8 cellular contexts compared by ENCODE assay signal in the genomic region with DNA sequence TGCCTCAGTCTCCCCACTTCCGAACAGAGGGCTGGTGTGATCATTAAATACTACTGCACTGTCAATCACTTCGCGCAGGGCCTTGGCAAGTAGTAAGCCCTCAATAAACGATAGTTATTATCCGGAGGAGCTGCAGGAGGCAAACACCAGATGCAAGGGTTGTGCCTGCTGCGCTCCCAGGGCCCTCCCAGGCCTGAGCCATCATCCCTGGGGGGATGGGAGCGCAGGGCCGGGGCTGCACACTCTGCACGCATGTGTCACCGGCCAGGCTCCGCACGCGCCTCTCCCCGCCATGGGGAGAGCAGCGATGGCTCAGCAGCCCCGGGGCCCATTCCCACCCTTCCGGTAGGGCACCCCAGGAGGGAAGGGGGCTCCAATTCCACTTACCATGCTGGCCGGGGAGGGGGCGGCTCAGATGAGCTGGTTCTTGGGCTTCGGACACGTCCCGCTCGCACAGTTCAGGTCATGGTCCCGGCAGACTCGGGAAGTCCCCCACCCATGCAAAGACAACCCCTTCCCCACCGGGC. TPM values are rescaled to one million over a fixed set of nuclear protein-coding genes. Genes with fewer than 3 reads are reported as not detected.
DNase-seq lines count a peak whose midpoint lies in the region; ATAC-seq, FAIRE-seq and TF ChIP-seq lines count a peak whose summit lies in the region.

No MANE protein-coding gene starts in this region.

- CTCF ChIA-PET in WTC11 (lab: Charles Lee): interaction anchor here (2.4 kb wide), 1 partner anchor 9 kb away, joined by 12 read pairs; no protein-coding TSS in a partner anchor

- no peak overlapping the region for H3K27ac Mint-ChIP-seq in WTC11
- H3K27ac Mint-ChIP-seq in immature natural killer cell: peak overlapping the region; percentile 65 to 91 (median 85)

- TF ChIP-seq CTCF in WTC11 (IDR thresholded peaks at IDR 0.05) (no peak), bronchial epithelial cell (IDR thresholded peaks at IDR 0.05; ENCODE audit: insufficient read depth, low read length, severe bottlenecking) (no peak)

- peaks cover 3% of the 10 kb centered on the region in 2 donors for H3K4me1 ChIP-seq in small intestine (ENCODE audit: control insufficient read depth in 2 of 2, insufficient read depth in 1 of 2, low read depth in 1 of 2, low read length in 1 of 2)

- POLR2A ChIA-PET in WTC11 (lab: Charles Lee): interaction anchor here (0.6 to 0.9 kb wide), 3 partner anchors 9 to 665 kb away, joined by 3 to 4 read pairs (median 3); no protein-coding TSS in a partner anchor

- H3K27me3 ChIP-seq in bronchial epithelial cell (ENCODE audit: control insufficient read depth, insufficient read depth, low read length) (no peaks in the 10 kb centered on the region), small intestine (ENCODE audit: control insufficient read depth in 2 of 2, insufficient read depth in 2 of 2, low read length in 2 of 2) (no peaks in the 10 kb centered on the region)

- ATAC-seq in GM21529 (IDR thresholded peaks at IDR 0.05; ENCODE audit: unreplicated experiment) (peak; percentile 43), WTC11 (peak; percentile 40), GM19467 (IDR thresholded peaks at IDR 0.05; ENCODE audit: unreplicated experiment) (no peak)

- no peaks in the 10 kb centered on the region for H3K9me3 ChIP-seq in small intestine (ENCODE audit: control insufficient read depth, low read depth)

- 0 to 1% (median 1%) methylated on average over 22 to 26 of the region's 26 CpGs for WGBS in small intestine, 3 donors

- peaks cover 21% of the 10 kb centered on the region for H3K36me3 Mint-ChIP-seq in WTC11
- H3K36me3 Mint-ChIP-seq in immature natural killer cell: peaks cover 0 to 12% (median 4%) of the 10 kb centered on the region in 3 donors

- peaks cover 8% of the 10 kb centered on the region for H3K36me3 ChIP-seq in bronchial epithelial cell (ENCODE audit: control insufficient read depth, insufficient read depth, low read length)
- H3K36me3 ChIP-seq in small intestine (ENCODE audit: control insufficient read depth in 2 of 2, insufficient read depth in 2 of 2, low read length in 2 of 2): peaks cover 2 to 8% of the 10 kb centered on the region in 2 donors

- H3K27me3 Mint-ChIP-seq in WTC11 (ENCODE audit: low read depth): no peaks in the 10 kb centered on the region
- H3K27me3 Mint-ChIP-seq in immature natural killer cell (ENCODE audit: low read depth in 3 of 3): peaks cover 0 to 8% (median 3%) of the 10 kb centered on the region in 3 donors

- H3K4me1 Mint-ChIP-seq in WTC11 (peaks cover 20% of the 10 kb centered on the region), immature natural killer cell (peaks cover 41 to 49% of the 10 kb centered on the region in 2 donors)

- DNase-seq in Caki2 (ENCODE audit: low read depth) (peak; percentile 60), NAMALWA (ENCODE audit: low spot score) (peak; percentile 54), WTC11 (ENCODE audit: low spot score) (peak; percentile 41), bronchial epithelial cell (ENCODE audit: low read depth) (peak; percentile 55), immature natural killer cell (peak; percentile 40 to 43 (median 40)), small intestine (peak; percentile 73)

- in situ Hi-C loops in Caki2 (cut with HindIII; ENCODE audit: low pct_unique_long_range_greater_than_20kb, low sequenced_read_pairs): no loop called here

- FAIRE-seq in bronchial epithelial cell (lab: Jason Lieb, UNC) (no peak), small intestine (lab: Jason Lieb, UNC) (no peak)

- peak overlapping the region; percentile 58 to 87 for H3K27ac ChIP-seq in small intestine (ENCODE audit: low read depth in 1 of 2, low read length in 1 of 2)

- H3K9me3 Mint-ChIP-seq in WTC11: no peaks in the 10 kb centered on the region
- H3K9me3 Mint-ChIP-seq in immature natural killer cell: no peaks in the 10 kb centered on the region

- peak overlapping the region; percentile 91 for H3K4me3 ChIP-seq in bronchial epithelial cell (ENCODE audit: low read depth, low read length)
- H3K4me3 ChIP-seq in small intestine (ENCODE audit: low read depth in 1 of 2, low read length in 2 of 2): peak overlapping the region; percentile 58 to 93

- peak overlapping the region; percentile 82 for H3K4me3 Mint-ChIP-seq in WTC11
- peak overlapping the region; percentile 76 to 92 (median 81) for H3K4me3 Mint-ChIP-seq in immature natural killer cell

TF ChIP-seq in WTC11, 78 proteins besides CTCF, POLR2A, EP300 and RAD21:
- TF ChIP-seq EMX1 (CRISPR knock-in tag; IDR thresholded peaks at IDR 0.05) (no peak), FOXK1 (CRISPR knock-in tag; IDR thresholded peaks at IDR 0.05) (0 out of 2 replicates have a peak, but pooled peaks have one; percentile 19)
- TF ChIP-seq, protein P1, sequence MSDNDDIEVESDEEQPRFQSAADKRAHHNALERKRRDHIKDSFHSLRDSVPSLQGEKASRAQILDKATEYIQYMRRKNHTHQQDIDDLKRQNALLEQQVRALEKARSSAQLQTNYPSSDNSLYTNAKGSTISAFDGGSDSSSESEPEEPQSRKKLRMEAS (CRISPR knock-in tag; IDR thresholded peaks at IDR 0.05): peak; percentile 44; the same call in 1 of the 2 replicates
- TF ChIP-seq, protein P2, sequence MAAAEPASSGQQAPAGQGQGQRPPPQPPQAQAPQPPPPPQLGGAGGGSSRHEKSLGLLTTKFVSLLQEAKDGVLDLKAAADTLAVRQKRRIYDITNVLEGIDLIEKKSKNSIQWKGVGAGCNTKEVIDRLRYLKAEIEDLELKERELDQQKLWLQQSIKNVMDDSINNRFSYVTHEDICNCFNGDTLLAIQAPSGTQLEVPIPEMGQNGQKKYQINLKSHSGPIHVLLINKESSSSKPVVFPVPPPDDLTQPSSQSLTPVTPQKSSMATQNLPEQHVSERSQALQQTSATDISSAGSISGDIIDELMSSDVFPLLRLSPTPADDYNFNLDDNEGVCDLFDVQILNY (CRISPR knock-in tag; IDR thresholded peaks at IDR 0.05): 0 out of 2 replicates have a peak, but pooled peaks have one; percentile 29
- TF ChIP-seq, protein P3, sequence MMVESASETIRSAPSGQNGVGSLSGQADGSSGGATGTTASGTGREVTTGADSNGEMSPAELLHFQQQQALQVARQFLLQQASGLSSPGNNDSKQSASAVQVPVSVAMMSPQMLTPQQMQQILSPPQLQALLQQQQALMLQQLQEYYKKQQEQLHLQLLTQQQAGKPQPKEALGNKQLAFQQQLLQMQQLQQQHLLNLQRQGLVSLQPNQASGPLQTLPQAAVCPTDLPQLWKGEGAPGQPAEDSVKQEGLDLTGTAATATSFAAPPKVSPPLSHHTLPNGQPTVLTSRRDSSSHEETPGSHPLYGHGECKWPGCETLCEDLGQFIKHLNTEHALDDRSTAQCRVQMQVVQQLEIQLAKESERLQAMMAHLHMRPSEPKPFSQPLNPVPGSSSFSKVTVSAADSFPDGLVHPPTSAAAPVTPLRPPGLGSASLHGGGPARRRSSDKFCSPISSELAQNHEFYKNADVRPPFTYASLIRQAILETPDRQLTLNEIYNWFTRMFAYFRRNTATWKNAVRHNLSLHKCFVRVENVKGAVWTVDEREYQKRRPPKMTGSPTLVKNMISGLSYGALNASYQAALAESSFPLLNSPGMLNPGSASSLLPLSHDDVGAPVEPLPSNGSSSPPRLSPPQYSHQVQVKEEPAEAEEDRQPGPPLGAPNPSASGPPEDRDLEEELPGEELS (CRISPR knock-in tag; IDR thresholded peaks at IDR 0.05): peak; percentile 53; the same call in 1 of the 2 replicates
- TF ChIP-seq, protein P4, sequence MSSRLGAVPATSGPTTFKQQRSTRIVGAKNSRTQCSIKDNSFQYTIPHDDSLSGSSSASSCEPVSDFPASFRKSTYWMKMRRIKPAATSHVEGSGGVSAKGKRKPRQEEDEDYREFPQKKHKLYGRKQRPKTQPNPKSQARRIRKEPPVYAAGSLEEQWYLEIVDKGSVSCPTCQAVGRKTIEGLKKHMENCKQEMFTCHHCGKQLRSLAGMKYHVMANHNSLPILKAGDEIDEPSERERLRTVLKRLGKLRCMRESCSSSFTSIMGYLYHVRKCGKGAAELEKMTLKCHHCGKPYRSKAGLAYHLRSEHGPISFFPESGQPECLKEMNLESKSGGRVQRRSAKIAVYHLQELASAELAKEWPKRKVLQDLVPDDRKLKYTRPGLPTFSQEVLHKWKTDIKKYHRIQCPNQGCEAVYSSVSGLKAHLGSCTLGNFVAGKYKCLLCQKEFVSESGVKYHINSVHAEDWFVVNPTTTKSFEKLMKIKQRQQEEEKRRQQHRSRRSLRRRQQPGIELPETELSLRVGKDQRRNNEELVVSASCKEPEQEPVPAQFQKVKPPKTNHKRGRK (CRISPR knock-in tag; IDR thresholded peaks at IDR 0.05; ENCODE audit: borderline replicate concordance): no peak
- TF ChIP-seq, protein P5, sequence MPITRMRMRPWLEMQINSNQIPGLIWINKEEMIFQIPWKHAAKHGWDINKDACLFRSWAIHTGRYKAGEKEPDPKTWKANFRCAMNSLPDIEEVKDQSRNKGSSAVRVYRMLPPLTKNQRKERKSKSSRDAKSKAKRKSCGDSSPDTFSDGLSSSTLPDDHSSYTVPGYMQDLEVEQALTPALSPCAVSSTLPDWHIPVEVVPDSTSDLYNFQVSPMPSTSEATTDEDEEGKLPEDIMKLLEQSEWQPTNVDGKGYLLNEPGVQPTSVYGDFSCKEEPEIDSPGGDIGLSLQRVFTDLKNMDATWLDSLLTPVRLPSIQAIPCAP (CRISPR knock-in tag; IDR thresholded peaks at IDR 0.05): peak; percentile 42; the same call in 1 of the 2 replicates

RNA-seq across cellular contexts. Expression of a gene that starts 0.7 kb away (rescaled TPM):
- 80.9 and 122 TPM in 2 replicates for total RNA-seq in Caki2 (2014; rRNA removed; shearing (Covaris generic); ENCODE audit: low replicate concordance)
- total RNA-seq in WTC11 (2021) (125 to 160 TPM (median 133 TPM) in 3 replicates), bronchial epithelial cell (84.8 and 87.7 TPM in 2 replicates)
- polyA plus RNA-seq in immature natural killer cell (10 to 100 TPM; 40.7 to 75.5 (median 42.2) TPM), small intestine (10 to 100 TPM; 52.3 to 78.1 (median 61.0) TPM)
